ENCODE assay signal across 8 cellular contexts in the genomic region with DNA sequence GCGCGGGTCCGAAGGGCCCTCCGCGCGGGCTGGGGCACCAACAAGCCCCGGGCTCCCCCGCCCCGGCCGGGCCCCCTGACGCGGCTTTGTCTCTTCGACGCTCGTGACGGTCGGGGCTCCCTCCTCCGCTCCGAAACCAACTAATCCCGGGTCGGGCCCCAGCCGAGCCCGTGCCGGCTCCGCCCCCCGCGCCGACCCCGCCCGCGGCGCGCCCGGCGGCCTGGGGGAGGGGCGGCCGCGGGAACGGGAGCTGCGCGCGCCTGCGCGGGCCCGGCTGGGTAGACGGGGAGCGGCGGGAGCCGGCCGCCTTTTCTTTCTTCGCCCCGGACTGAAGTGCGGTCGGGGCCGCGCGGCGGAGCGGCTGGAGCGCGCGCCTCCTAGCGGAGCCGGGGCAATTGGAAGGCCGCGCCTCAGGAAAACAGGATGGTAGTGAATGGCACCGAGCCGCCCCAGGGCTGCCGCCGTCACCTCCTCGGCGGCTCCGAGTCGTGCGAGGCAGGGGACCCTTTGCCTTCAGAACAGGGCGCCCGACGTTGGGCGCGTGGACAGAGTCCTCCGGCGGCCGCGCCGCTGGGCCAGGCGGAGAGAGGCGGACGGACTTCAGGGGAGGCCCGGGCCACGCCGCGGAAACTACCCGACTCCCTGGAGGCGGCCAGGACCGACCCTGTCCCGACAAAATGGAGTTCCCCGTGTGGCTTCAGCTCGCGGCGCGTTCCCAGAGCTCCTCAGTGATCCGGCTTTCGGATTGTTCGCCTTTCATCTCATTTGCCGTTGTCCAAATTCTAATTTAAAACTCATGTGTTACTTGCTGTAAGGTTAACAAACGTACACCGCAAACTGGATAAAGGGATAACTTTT. TPM values are rescaled to one million over a fixed set of nuclear protein-coding genes. Genes with fewer than 3 reads are reported as not detected.
DNase-seq lines count a peak whose midpoint lies in the region; ATAC-seq lines count a peak whose summit lies in the region.

A gene with protein sequence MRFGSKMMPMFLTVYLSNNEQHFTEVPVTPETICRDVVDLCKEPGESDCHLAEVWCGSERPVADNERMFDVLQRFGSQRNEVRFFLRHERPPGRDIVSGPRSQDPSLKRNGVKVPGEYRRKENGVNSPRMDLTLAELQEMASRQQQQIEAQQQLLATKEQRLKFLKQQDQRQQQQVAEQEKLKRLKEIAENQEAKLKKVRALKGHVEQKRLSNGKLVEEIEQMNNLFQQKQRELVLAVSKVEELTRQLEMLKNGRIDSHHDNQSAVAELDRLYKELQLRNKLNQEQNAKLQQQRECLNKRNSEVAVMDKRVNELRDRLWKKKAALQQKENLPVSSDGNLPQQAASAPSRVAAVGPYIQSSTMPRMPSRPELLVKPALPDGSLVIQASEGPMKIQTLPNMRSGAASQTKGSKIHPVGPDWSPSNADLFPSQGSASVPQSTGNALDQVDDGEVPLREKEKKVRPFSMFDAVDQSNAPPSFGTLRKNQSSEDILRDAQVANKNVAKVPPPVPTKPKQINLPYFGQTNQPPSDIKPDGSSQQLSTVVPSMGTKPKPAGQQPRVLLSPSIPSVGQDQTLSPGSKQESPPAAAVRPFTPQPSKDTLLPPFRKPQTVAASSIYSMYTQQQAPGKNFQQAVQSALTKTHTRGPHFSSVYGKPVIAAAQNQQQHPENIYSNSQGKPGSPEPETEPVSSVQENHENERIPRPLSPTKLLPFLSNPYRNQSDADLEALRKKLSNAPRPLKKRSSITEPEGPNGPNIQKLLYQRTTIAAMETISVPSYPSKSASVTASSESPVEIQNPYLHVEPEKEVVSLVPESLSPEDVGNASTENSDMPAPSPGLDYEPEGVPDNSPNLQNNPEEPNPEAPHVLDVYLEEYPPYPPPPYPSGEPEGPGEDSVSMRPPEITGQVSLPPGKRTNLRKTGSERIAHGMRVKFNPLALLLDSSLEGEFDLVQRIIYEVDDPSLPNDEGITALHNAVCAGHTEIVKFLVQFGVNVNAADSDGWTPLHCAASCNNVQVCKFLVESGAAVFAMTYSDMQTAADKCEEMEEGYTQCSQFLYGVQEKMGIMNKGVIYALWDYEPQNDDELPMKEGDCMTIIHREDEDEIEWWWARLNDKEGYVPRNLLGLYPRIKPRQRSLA (minus strand): TSS at position 138 of the 858 bp plus-strand sequence. CDS start 267 bp downstream, outside the sequence.

- no peaks in the 10 kb centered on the region for H3K36me3 ChIP-seq in HUES64 (ENCODE audit: insufficient read depth, low read length)

- H3K9me3 ChIP-seq in HUES64 (ENCODE audit: insufficient read depth, low read depth, low read length): no peaks in the 10 kb centered on the region

- H3K4me1 ChIP-seq in HUES64 (ENCODE audit: insufficient read depth, low read length): peaks cover 18% of the 10 kb centered on the region

- DNase-seq in DMS153 treated with DMSO at 0.1 percent for 48 hours (lab: John Stamatoyannopoulos, UW; ENCODE audit: unreplicated experiment): peak; percentile 95
- peak; percentile 28 for DNase-seq in OCI-M2 (lab: John Stamatoyannopoulos, UW; ENCODE audit: unreplicated experiment)
- peak; percentile 75 for DNase-seq in activated T-cell treated with anti-CD3 and anti-CD28 coated beads for 4 hours
- peak; percentile 48 for DNase-seq in epithelial cell of prostate (ENCODE audit: low read depth, low spot score)
- peak; percentile 89 for DNase-seq in mucosa of gallbladder (ENCODE audit: low spot score)
- peak; percentile 85 for DNase-seq in stimulated activated CD8-positive, alpha-beta memory T cell treated with anti-CD3 and anti-CD28 coated beads, Interleukin-4, amount 100 ng/mL, for 48 hours

- ATAC-seq in GM21515 (IDR thresholded peaks at IDR 0.05; ENCODE audit: unreplicated experiment): peak; percentile 72

- peak within 1 kb of the TSS; percentile 99 for H3K9ac ChIP-seq in HUES64 (ENCODE audit: low read depth, low read length)

- H3K27ac ChIP-seq in HUES64 (ENCODE audit: low read depth, low read length): peak within 1 kb of the TSS; percentile 99
- peak within 1 kb of the TSS; percentile 93 for H3K27ac ChIP-seq in epithelial cell of prostate

- no peaks in the 10 kb centered on the region for H3K27me3 ChIP-seq in HUES64 (ENCODE audit: insufficient read depth, low read length)

- WGBS in HUES64: under 1% methylated on average over 105 of the region's 107 CpGs

- peak within 1 kb of the TSS; percentile 86 for H3K4me3 ChIP-seq in HUES64 (ENCODE audit: low read length)

RNA-seq across cellular contexts. Expression of the gene that starts here (rescaled TPM):
- 28.0 TPM for polyA plus RNA-seq in HUES64 (2013, experiment 1 of 2)
- 29.7 TPM for polyA plus RNA-seq in HUES64 (2013, experiment 2 of 2)
- 48.7 TPM for total RNA-seq in mucosa of gallbladder

Comparison
In these comparisons a context has a peak if more than half of its experiments do, and no peak if none do; other contexts are left out.
1. Peak in every context shown above with its lines: DNase-seq, ATAC-seq, H3K4me3 ChIP-seq and H3K27ac ChIP-seq.
2. DNase-seq: peak in every context shown above with its lines; median percentile 95 in DMS153 treated with DMSO at 0.1 percent for 48 hours; 89 in mucosa of gallbladder; 85 in stimulated activated CD8-positive, alpha-beta memory T cell treated with anti-CD3 and anti-CD28 coated beads, Interleukin-4, amount 100 ng/mL, for 48 hours; 75 in activated T-cell treated with anti-CD3 and anti-CD28 coated beads for 4 hours; 48 in epithelial cell of prostate; 28 in OCI-M2.